11 cellular contexts compared by ENCODE assay signal in the genomic region with DNA sequence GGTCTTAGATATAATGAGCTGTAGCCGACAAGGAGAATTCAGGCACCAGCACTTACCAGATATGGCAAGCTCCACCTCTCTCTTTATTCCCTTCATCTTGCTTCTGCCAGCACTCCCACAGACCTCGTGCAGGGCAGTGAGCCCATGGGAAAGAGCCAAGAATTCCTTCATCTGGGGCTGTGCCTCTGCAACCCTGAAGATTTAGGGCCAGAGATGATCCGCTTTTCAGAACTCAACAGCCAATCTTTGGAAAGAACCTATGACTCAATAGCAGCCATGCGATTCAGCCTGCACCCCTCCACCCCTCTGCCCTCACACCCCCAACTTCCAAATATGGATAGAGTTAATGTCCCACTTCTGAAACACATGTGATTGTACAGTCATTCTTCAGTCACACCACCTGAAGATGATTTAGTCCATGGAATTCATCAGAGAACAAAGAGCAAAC.
DNase-seq lines count a peak whose midpoint lies in the region; ATAC-seq, FAIRE-seq and TF ChIP-seq lines count a peak whose summit lies in the region.
"Had no signal": no experiment of that assay in that cellular context is flagged by ENCODE, and none has a peak within 500 bp of the region (broad histone marks: within the 10 kb centered on the region; RNA-seq: fewer than 3 reads in every experiment).

No MANE protein-coding gene starts in this region.

- DNase-seq in HTR-8/SVneo (ENCODE audit: insufficient read length, low spot score) (peak; percentile 21), coronary artery (ENCODE audit: low spot score) (peak; percentile 83), lower leg skin (ENCODE audit: low spot score in 2 of 2) (peak; percentile 81 to 96), upper lobe of left lung (no peak), LoVo (ENCODE audit: low spot score) (no peak), cortex of kidney (lab: John Stamatoyannopoulos, UW) (no peak)
- no peak for DNase-seq in stimulated activated naive CD4-positive, alpha-beta T cell (lab: John Stamatoyannopoulos, UW)
- DNase-seq: activated T-cell treated with anti-CD3 and anti-CD28 coated beads, Interleukin-2, amount 50 U/mL, for 48 hours; naive thymus-derived CD8-positive, alpha-beta T cell; NCI-H2107 had no signal

- H3K9me3 ChIP-seq in upper lobe of left lung, result peaks cover 0 to 11% (median 5%) of the 10 kb centered on the region in 4 donors

- TF ChIP-seq CTCF in coronary artery (IDR thresholded peaks at IDR 0.05), result no peak
- no peak for TF ChIP-seq CTCF in lower leg skin (IDR thresholded peaks at IDR 0.05)
- no peak for TF ChIP-seq CTCF in upper lobe of left lung (IDR thresholded peaks at IDR 0.05)

- H3K4me3 ChIP-seq in coronary artery, result peak overlapping the region; percentile 17
- H3K4me3 ChIP-seq in lower leg skin (ENCODE audit: low read depth, poor library complexity, severe bottlenecking), result no peak overlapping the region
- H3K4me3 ChIP-seq in upper lobe of left lung, result no peak overlapping the region

- WGBS in lower leg skin, 2 donors, result 17 to 19% methylated on average over 4 of the region's 4 CpGs
- WGBS in upper lobe of left lung, 2 donors, result 64 to 66% methylated on average over 4 of the region's 4 CpGs

- TF ChIP-seq POLR2A in lower leg skin (IDR thresholded peaks at IDR 0.05), result no peak
- TF ChIP-seq POLR2A in upper lobe of left lung (IDR thresholded peaks at IDR 0.05), result no peak

- no peaks in the 10 kb centered on the region for H3K36me3 ChIP-seq in upper lobe of left lung

- TF ChIP-seq EP300 in upper lobe of left lung (IDR thresholded peaks at IDR 0.05), result no peak

- peak overlapping the region in 1 of 2 donors; percentile 28 for H3K27ac ChIP-seq in coronary artery
- H3K27ac ChIP-seq in upper lobe of left lung, result no peak overlapping the region

- no peaks in the 10 kb centered on the region for H3K27me3 ChIP-seq in upper lobe of left lung

- peak; percentile 19 to 88 for ATAC-seq in upper lobe of left lung (ENCODE audit: low FRiP score in 2 of 2)
- ATAC-seq in HG03354 (IDR thresholded peaks at IDR 0.05; ENCODE audit: poor library complexity, severe bottlenecking, unreplicated experiment), result no peak
- ATAC-seq: naive thymus-derived CD8-positive, alpha-beta T cell had no signal

- intact Hi-C loops in lower leg skin (cut with DNase I; ENCODE audit: low total_unique reads), result no loop called here

- FAIRE-seq in HTR-8/SVneo (lab: Jason Lieb, UNC), result no peak

- peaks cover 0 to 2% (median under 1%) of the 10 kb centered on the region in 4 donors for H3K4me1 ChIP-seq in upper lobe of left lung

Comparison
In these comparisons a context has a peak if more than half of its experiments do, and no peak if none do; other contexts are left out.
1. DNase-seq: peak in HTR-8/SVneo (single experiment), coronary artery (single experiment) and lower leg skin (2 of 2); none in upper lobe of left lung (0 of 2), LoVo (single experiment), cortex of kidney (single experiment) and stimulated activated naive CD4-positive, alpha-beta T cell (0 of 6).